1 cellular context compared by ENCODE assay signal in the genomic region with DNA sequence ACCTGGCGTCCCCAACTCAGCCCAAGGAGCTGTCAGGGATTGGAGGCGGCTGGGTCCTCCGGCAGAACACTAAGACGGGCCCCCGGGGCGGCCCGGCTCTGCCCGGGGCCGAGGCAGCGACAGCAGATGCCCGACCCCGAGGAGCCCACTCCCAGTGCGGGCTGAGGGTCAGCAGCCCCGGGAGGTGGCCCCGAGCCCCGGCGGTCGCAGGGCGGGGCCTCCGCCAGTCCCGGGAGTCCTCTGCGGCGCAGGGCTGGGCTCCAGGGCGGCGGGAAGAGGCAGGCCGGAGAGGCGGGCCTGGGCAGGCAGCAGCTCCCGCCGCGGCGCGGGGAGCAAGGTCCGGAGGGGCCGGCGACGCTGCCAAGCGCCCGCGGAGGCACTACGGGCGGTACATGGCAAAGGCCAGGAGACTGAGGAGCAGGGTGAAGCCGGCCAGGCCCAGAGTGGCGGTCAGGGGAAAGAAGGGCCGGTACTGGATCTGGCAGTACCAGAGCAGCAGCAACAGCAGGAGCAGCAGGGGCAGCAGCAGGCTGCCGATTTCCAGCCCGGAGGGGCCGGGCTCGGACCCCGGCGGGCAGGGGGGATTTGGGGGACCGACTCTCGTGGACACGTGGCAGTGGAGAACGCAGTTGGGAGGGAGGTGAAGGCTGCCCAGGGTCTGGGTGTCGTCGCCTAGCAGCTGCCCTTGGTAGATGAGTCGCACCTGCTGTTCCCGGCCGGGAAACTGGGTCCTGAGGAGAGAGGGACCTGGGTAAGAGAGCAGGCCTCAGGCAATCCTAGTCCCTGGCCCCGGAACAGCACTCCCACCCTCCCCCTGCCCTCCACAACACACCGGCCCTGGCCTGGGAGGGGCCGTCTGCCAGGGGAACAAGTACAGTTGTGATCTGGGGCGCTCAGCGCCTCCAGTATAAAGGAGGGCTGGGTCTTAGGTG.
TF ChIP-seq lines count a peak whose summit lies in the region.

No MANE protein-coding gene starts in this region.

TF ChIP-seq in HepG2, 621 proteins besides CTCF, POLR2A, EP300 and RAD21 (continues in another document):
- TF ChIP-seq NR0B2 (CRISPR knock-in tag; IDR thresholded peaks at IDR 0.05) (no peak), FIP1L1 (IDR thresholded peaks at IDR 0.05; ENCODE audit: borderline replicate concordance, insufficient read depth, low read depth, low read length) (no peak), ZZZ3 (CRISPR knock-in tag; IDR thresholded peaks at IDR 0.05; ENCODE audit: borderline replicate concordance) (no peak), ZFX (CRISPR knock-in tag; IDR thresholded peaks at IDR 0.05; ENCODE audit: low read depth) (peak; percentile 56; the same call in 1 of the 2 replicates), NR2C2 (CRISPR knock-in tag; IDR thresholded peaks at IDR 0.05; ENCODE audit: borderline replicate concordance) (peak; percentile 1; the same call in 1 of the 2 replicates), ZNF17 (CRISPR knock-in tag; IDR thresholded peaks at IDR 0.05) (no peak), SOX13 (IDR thresholded peaks at IDR 0.05) (no peak), SOX13 (CRISPR knock-in tag; conservative IDR thresholded peaks at IDR 0.05 in 1 of 2, IDR thresholded peaks at IDR 0.05 in 1 of 2) (no peak), RXRA (CRISPR knock-in tag; IDR thresholded peaks at IDR 0.05) (no peak), ZNF530 (CRISPR knock-in tag; IDR thresholded peaks at IDR 0.05; ENCODE audit: low read depth) (no peak), ZNF572 (CRISPR knock-in tag; IDR thresholded peaks at IDR 0.05) (no peak), NFYC (CRISPR knock-in tag; IDR thresholded peaks at IDR 0.05) (no peak), ZNF326 (CRISPR knock-in tag; IDR thresholded peaks at IDR 0.05; ENCODE audit: borderline replicate concordance) (no peak), ZNF33A (CRISPR knock-in tag; IDR thresholded peaks at IDR 0.05; ENCODE audit: borderline replicate concordance) (no peak), RBAK (CRISPR knock-in tag; IDR thresholded peaks at IDR 0.05) (no peak), ZNF556 (CRISPR knock-in tag; IDR thresholded peaks at IDR 0.05; ENCODE audit: borderline replicate concordance) (0 out of 2 replicates have a peak, but pooled peaks have one; percentile 17), DDIT3 (CRISPR knock-in tag; IDR thresholded peaks at IDR 0.05) (no peak), RCOR2 (CRISPR knock-in tag; IDR thresholded peaks at IDR 0.05) (no peak), ZNF282 (IDR thresholded peaks at IDR 0.05; ENCODE audit: partially characterized antibody) (no peak), ZNF382 (CRISPR knock-in tag; IDR thresholded peaks at IDR 0.05; ENCODE audit: borderline replicate concordance) (no peak), ZFP37 (CRISPR knock-in tag; IDR thresholded peaks at IDR 0.05; ENCODE audit: borderline replicate concordance) (no peak), ZNF124 (CRISPR knock-in tag; IDR thresholded peaks at IDR 0.05) (no peak), KAT8 (CRISPR knock-in tag; IDR thresholded peaks at IDR 0.05) (no peak), ATRX (CRISPR knock-in tag; IDR thresholded peaks at IDR 0.05; ENCODE audit: borderline replicate concordance) (no peak), CBFB (CRISPR knock-in tag; IDR thresholded peaks at IDR 0.05) (no peak), KAT7 (CRISPR knock-in tag; IDR thresholded peaks at IDR 0.05; ENCODE audit: borderline replicate concordance) (no peak), MTA3 (CRISPR knock-in tag; IDR thresholded peaks at IDR 0.05) (no peak), HES4 (CRISPR knock-in tag; IDR thresholded peaks at IDR 0.05; ENCODE audit: borderline replicate concordance) (no peak), AGO2 (optimal IDR thresholded peaks at IDR 0.05; ENCODE audit: low read depth, low read length) (peak; percentile 84), HOXA7 (CRISPR knock-in tag; IDR thresholded peaks at IDR 0.05) (no peak), MBNL3 (CRISPR knock-in tag; conservative IDR thresholded peaks at IDR 0.05) (no peak), CENPX (CRISPR knock-in tag; IDR thresholded peaks at IDR 0.05) (no peak), JDP2 (CRISPR knock-in tag; IDR thresholded peaks at IDR 0.05; ENCODE audit: borderline replicate concordance) (no peak), RNF2 (conservative IDR thresholded peaks at IDR 0.05; ENCODE audit: low read depth) (no peak), MYC (CRISPR knock-in tag; IDR thresholded peaks at IDR 0.05; ENCODE audit: borderline replicate concordance) (0 out of 2 replicates have a peak, but pooled peaks have one; percentile 8), SKI (IDR thresholded peaks at IDR 0.05; ENCODE audit: partially characterized antibody) (no peak), ZNF660 (CRISPR knock-in tag; IDR thresholded peaks at IDR 0.05; ENCODE audit: borderline replicate concordance, low read depth) (no peak), CENPBD1 (CRISPR knock-in tag; IDR thresholded peaks at IDR 0.05; ENCODE audit: borderline replicate concordance, low read depth) (no peak), IRF9 (CRISPR knock-in tag; IDR thresholded peaks at IDR 0.05; ENCODE audit: borderline replicate concordance) (no peak), KDM6A (CRISPR knock-in tag; IDR thresholded peaks at IDR 0.05; ENCODE audit: low read depth) (no peak), RAD51 (IDR thresholded peaks at IDR 0.05; ENCODE audit: borderline replicate concordance) (no peak), ZNF639 (CRISPR knock-in tag; conservative IDR thresholded peaks at IDR 0.05) (no peak), ARID3A (IDR thresholded peaks at IDR 0.05; ENCODE audit: low read depth, low read length) (no peak), ZNF20 (CRISPR knock-in tag; IDR thresholded peaks at IDR 0.05) (no peak), TFDP1 (CRISPR knock-in tag; IDR thresholded peaks at IDR 0.05; ENCODE audit: borderline replicate concordance) (0 out of 2 replicates have a peak, but pooled peaks have one; percentile 14), PPARG (CRISPR knock-in tag; conservative IDR thresholded peaks at IDR 0.05) (0 out of 2 replicates have a peak, but pooled peaks have one; percentile 11), CBX2 (IDR thresholded peaks at IDR 0.05; ENCODE audit: low read depth, low read length) (no peak), CBX2 (CRISPR knock-in tag; IDR thresholded peaks at IDR 0.05; ENCODE audit: low read depth) (no peak)
- TF ChIP-seq, protein P1, sequence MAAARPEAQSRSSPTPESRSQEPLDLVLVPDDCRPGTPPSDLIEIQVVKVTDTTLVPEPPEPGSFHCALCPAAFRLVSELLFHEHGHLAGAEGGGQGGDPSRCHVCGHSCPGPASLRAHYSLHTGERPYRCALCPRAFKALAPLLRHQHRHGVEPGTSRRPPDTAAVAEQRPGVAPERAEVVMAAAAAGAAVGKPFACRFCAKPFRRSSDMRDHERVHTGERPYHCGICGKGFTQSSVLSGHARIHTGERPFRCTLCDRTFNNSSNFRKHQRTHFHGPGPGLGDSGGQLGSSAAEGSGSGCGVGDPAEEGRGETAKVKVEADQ (CRISPR knock-in tag; IDR thresholded peaks at IDR 0.05; ENCODE audit: borderline replicate concordance), result no peak
- TF ChIP-seq, protein P2, sequence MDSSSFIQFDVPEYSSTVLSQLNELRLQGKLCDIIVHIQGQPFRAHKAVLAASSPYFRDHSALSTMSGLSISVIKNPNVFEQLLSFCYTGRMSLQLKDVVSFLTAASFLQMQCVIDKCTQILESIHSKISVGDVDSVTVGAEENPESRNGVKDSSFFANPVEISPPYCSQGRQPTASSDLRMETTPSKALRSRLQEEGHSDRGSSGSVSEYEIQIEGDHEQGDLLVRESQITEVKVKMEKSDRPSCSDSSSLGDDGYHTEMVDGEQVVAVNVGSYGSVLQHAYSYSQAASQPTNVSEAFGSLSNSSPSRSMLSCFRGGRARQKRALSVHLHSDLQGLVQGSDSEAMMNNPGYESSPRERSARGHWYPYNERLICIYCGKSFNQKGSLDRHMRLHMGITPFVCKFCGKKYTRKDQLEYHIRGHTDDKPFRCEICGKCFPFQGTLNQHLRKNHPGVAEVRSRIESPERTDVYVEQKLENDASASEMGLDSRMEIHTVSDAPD (CRISPR knock-in tag; IDR thresholded peaks at IDR 0.05), result no peak
- TF ChIP-seq, protein P3, sequence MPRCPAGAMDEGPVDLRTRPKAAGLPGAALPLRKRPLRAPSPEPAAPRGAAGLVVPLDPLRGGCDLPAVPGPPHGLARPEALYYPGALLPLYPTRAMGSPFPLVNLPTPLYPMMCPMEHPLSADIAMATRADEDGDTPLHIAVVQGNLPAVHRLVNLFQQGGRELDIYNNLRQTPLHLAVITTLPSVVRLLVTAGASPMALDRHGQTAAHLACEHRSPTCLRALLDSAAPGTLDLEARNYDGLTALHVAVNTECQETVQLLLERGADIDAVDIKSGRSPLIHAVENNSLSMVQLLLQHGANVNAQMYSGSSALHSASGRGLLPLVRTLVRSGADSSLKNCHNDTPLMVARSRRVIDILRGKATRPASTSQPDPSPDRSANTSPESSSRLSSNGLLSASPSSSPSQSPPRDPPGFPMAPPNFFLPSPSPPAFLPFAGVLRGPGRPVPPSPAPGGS (CRISPR knock-in tag; IDR thresholded peaks at IDR 0.05), result no peak
- TF ChIP-seq, protein P4, sequence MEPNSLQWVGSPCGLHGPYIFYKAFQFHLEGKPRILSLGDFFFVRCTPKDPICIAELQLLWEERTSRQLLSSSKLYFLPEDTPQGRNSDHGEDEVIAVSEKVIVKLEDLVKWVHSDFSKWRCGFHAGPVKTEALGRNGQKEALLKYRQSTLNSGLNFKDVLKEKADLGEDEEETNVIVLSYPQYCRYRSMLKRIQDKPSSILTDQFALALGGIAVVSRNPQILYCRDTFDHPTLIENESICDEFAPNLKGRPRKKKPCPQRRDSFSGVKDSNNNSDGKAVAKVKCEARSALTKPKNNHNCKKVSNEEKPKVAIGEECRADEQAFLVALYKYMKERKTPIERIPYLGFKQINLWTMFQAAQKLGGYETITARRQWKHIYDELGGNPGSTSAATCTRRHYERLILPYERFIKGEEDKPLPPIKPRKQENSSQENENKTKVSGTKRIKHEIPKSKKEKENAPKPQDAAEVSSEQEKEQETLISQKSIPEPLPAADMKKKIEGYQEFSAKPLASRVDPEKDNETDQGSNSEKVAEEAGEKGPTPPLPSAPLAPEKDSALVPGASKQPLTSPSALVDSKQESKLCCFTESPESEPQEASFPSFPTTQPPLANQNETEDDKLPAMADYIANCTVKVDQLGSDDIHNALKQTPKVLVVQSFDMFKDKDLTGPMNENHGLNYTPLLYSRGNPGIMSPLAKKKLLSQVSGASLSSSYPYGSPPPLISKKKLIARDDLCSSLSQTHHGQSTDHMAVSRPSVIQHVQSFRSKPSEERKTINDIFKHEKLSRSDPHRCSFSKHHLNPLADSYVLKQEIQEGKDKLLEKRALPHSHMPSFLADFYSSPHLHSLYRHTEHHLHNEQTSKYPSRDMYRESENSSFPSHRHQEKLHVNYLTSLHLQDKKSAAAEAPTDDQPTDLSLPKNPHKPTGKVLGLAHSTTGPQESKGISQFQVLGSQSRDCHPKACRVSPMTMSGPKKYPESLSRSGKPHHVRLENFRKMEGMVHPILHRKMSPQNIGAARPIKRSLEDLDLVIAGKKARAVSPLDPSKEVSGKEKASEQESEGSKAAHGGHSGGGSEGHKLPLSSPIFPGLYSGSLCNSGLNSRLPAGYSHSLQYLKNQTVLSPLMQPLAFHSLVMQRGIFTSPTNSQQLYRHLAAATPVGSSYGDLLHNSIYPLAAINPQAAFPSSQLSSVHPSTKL (CRISPR knock-in tag; IDR thresholded peaks at IDR 0.05), result no peak
